Comparison of ENCODE assay signal across 9 cellular contexts in genomic region chr7:27165655-27166474, GRCh38. TPM values are rescaled to one million over a fixed set of nuclear protein-coding genes. Genes with fewer than 3 reads are reported as not detected.
DNase-seq lines count a peak whose midpoint lies in the region; ATAC-seq and TF ChIP-seq lines count a peak whose summit lies in the region.
"Had no signal": no experiment of that assay in that cellular context is flagged by ENCODE, and none has a peak within 500 bp of the region (broad histone marks: within the 10 kb centered on the region; RNA-seq: fewer than 3 reads in every experiment).

No MANE protein-coding gene starts in this region.

- intact Hi-C loops in esophagus muscularis mucosa (cut with DNase I), result no loop called here

- H3K4me1 ChIP-seq in esophagus muscularis mucosa, result peaks cover 20 to 59% (median 50%) of the 10 kb centered on the region in 4 donors
- H3K4me1 ChIP-seq in rectal smooth muscle tissue (ENCODE audit: control insufficient read depth, insufficient read depth, low read length), result peaks cover 3% of the 10 kb centered on the region

- WGBS in esophagus muscularis mucosa, result 7% methylated on average over 26 of the region's 58 CpGs

- H3K36me3 ChIP-seq in esophagus muscularis mucosa (no peaks in the 10 kb centered on the region), rectal smooth muscle tissue (ENCODE audit: control insufficient read depth, insufficient read depth, low read length) (no peaks in the 10 kb centered on the region)
- H3K36me3 ChIP-seq: right lobe of liver had no signal

- ATAC-seq in HG03045 (IDR thresholded peaks at IDR 0.05; ENCODE audit: unreplicated experiment) (no peak), GM19035 (IDR thresholded peaks at IDR 0.05; ENCODE audit: unreplicated experiment) (no peak)

- H3K27me3 ChIP-seq in esophagus muscularis mucosa (peaks cover 27 to 100% (median 93%) of the 10 kb centered on the region in 4 donors), rectal smooth muscle tissue (ENCODE audit: control insufficient read depth, insufficient read depth, low read length) (no peaks in the 10 kb centered on the region)

- TF ChIP-seq CTCF in esophagus muscularis mucosa (IDR thresholded peaks at IDR 0.05), result no peak

- H3K4me3 ChIP-seq in esophagus muscularis mucosa (peak overlapping the region; percentile 19 to 31 (median 25)), rectal smooth muscle tissue (ENCODE audit: low read length) (peak overlapping the region; percentile 78)

- TF ChIP-seq POLR2A in esophagus muscularis mucosa (IDR thresholded peaks at IDR 0.05; ENCODE audit: low read depth), result no peak

- H3K9me3 ChIP-seq in esophagus muscularis mucosa, result no peaks in the 10 kb centered on the region
- H3K9me3 ChIP-seq: right lobe of liver had no signal

- H3K9ac ChIP-seq in rectal smooth muscle tissue (ENCODE audit: low read length), result peak overlapping the region; percentile 19

- DNase-seq in DMS 273 (lab: John Stamatoyannopoulos, UW; ENCODE audit: unreplicated experiment), result peak; percentile 84
- peak; percentile 46 for DNase-seq in NCI-H69 (lab: John Stamatoyannopoulos, UW)
- DNase-seq in esophagus muscularis mucosa (ENCODE audit: extremely low spot score), result no peak
- DNase-seq in GDM1 (lab: John Stamatoyannopoulos, UW), result no peak
- DNase-seq in activated CD4-positive, alpha-beta T cell treated with anti-CD3 and anti-CD28 coated beads for 1 hour, result no peak

- TF ChIP-seq EP300 in esophagus muscularis mucosa (IDR thresholded peaks at IDR 0.05), result no peak

- H3K27ac ChIP-seq in esophagus muscularis mucosa (replicated peaks in 1 of 4), result no peak overlapping the region
- H3K27ac ChIP-seq in rectal smooth muscle tissue (ENCODE audit: low read depth, low read length), result peak overlapping the region; percentile 96
- H3K27ac ChIP-seq: right lobe of liver had no signal

RNA-seq across cellular contexts. Expression of gene HOXA9, which starts 0.5 kb away (rescaled TPM):
- total RNA-seq in esophagus muscularis mucosa, result under 1 TPM in 1 of 4 donors, not detected in 3; 0.50 TPM

RNA-seq across cellular contexts. Expression of gene HOXA10, which starts 8.3 kb away (rescaled TPM):
- not detected for total RNA-seq in esophagus muscularis mucosa
- total RNA-seq: right lobe of liver had no signal

RNA-seq across cellular contexts. Expression of gene HOXA7, which starts 9.4 kb away (rescaled TPM):
- total RNA-seq in esophagus muscularis mucosa, result 1 to 10 TPM in 1 of 4 donors, under 1 TPM in 3; 0.33 to 1.7 (median 0.49) TPM
- total RNA-seq: right lobe of liver had no signal

RNA-seq across cellular contexts. Expression of gene HOXA3, which starts 13.5 kb away (rescaled TPM):
- 10 to 100 TPM; 10.2 to 16.6 (median 13.8) TPM for total RNA-seq in esophagus muscularis mucosa

RNA-seq across cellular contexts. Expression of gene HOXA6, which starts 18.3 kb away (rescaled TPM):
- total RNA-seq in esophagus muscularis mucosa, result under 1 TPM in 2 of 4 donors, not detected in 2; 0.66 to 0.92 TPM
- total RNA-seq: right lobe of liver had no signal

Comparison
In these comparisons a context has a peak if more than half of its experiments do, and no peak if none do; other contexts are left out.
1. DNase-seq: peak in DMS 273 (single experiment) and NCI-H69 (single experiment); none in esophagus muscularis mucosa (single experiment), GDM1 (single experiment) and activated CD4-positive, alpha-beta T cell treated with anti-CD3 and anti-CD28 coated beads for 1 hour (single experiment).